In the genomic region with DNA sequence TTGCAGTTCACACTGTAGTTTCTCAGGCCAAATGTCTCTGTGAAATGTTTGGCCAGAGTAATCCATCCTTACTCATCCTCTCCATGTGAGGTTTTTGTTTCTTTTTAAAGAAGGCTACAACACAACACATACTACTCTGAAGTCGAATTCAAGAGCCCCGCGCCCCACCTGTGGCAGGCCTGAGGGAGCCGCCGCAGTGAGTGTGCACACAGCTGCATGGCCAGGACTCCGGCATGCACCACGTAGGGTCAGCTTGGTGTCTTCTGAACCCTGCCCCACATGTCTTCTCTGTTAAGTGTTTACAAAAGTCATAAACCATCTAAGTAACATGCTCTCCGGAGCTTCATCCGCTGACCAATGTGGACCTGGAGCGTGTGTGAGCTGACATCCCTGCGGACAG, we compare ENCODE assay signal across 17 cellular contexts. TPM values are rescaled to one million over a fixed set of nuclear protein-coding genes. Genes with fewer than 3 reads are reported as not detected.
DNase-seq lines count a peak whose midpoint lies in the region; ATAC-seq and TF ChIP-seq lines count a peak whose summit lies in the region.
"Had no signal": no experiment of that assay in that cellular context is flagged by ENCODE, and none has a peak within 500 bp of the region (broad histone marks: within the 10 kb centered on the region; RNA-seq: fewer than 3 reads in every experiment).

No MANE protein-coding gene starts in this region.

- no peaks in the 10 kb centered on the region for H3K36me3 ChIP-seq in KOPT-K1 (ENCODE audit: insufficient read depth, low read length)
- H3K36me3 ChIP-seq in thoracic aorta = peaks cover 43% of the 10 kb centered on the region

- H3K4me1 ChIP-seq in thoracic aorta (ENCODE audit: control insufficient read depth in 1 of 2, low read depth in 2 of 2) = peaks cover 22 to 69% of the 10 kb centered on the region in 2 donors
- H3K4me1 ChIP-seq: BE2C had no signal

- H3K27ac ChIP-seq in KOPT-K1 (ENCODE audit: low read depth, low read length, poor library complexity, severe bottlenecking) = peak overlapping the region; percentile 100
- H3K27ac ChIP-seq in VCaP = peak overlapping the region; percentile 96
- peak overlapping the region; percentile 89 to 90 for H3K27ac ChIP-seq in thoracic aorta
- H3K27ac ChIP-seq: A549, C4-2B had no signal

- H3K9me3 ChIP-seq in KOPT-K1 (ENCODE audit: insufficient read depth, low read length, poor library complexity, severe bottlenecking) (no peaks in the 10 kb centered on the region), thoracic aorta (no peaks in the 10 kb centered on the region)
- H3K9me3 ChIP-seq: A549, BE2C had no signal

- H3K4me3 ChIP-seq in thoracic aorta = no peak overlapping the region
- H3K4me3 ChIP-seq: A549 had no signal

- no peak for ATAC-seq in thoracic aorta (ENCODE audit: insufficient number of reproducible peaks, low FRiP score, low read depth)
- ATAC-seq: A549 had no signal

- no peaks in the 10 kb centered on the region for H3K27me3 ChIP-seq in thoracic aorta (replicated peaks; ENCODE audit: insufficient read depth)
- H3K27me3 ChIP-seq: BE2C had no signal

- DNase-seq in islet precursor cell (peak; percentile 35), thoracic aorta (ENCODE audit: low spot score) (no peak), hippocampal formation (lab: John Stamatoyannopoulos, UW) (no peak), NCI-H510A (lab: John Stamatoyannopoulos, UW) (no peak), amniotic stem cell (lab: John Stamatoyannopoulos, UW) (no peak)
- DNase-seq: BE2C; CD4-positive, alpha-beta memory T cell; DMS79 treated with DMSO at 0.1 percent for 48 hours; GDM1; HCEC 1CT; IMR-90 had no signal

- TF ChIP-seq CTCF in VCaP (conservative IDR thresholded peaks at IDR 0.05) (no peak), thoracic aorta (IDR thresholded peaks at IDR 0.05) (no peak)

RNA-seq across cellular contexts. Expression of gene PGPEP1L, which starts 58.7 kb away (rescaled TPM):
- total RNA-seq in thoracic aorta = 1 to 10 TPM in 1 of 2 donors, not detected in 1; 2.5 TPM
- total RNA-seq: CD4-positive, alpha-beta memory T cell; H4; HT-29; IMR-90 had no signal
